12 cellular contexts compared by ENCODE assay signal in the genomic region with DNA sequence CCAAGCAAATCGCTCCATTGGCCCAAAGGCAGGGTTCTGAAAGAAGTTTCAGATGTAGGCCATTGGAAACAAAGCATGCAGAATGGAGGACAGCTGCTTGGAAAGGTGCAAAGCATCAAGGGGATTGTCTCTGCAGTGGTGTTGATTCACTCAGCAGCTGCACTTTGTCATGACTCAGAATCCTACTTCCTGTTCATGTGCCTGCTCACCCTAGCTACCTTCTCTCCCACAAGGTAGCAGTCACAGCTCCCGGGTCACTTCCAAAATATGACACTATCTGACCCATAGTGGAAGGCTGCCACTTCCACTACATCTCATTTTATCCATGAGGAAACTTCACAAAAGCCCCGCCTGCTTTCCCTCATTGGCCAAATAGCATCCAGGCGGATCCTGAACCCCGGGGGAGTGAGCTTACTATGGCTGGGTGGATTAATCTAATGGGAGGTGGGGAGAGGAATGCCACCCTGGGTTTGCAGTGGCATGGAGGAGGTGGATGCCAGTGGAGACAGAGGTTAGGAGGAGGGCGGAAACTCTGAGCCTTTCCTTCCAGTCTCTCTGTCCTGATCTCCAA.
DNase-seq lines count a peak whose midpoint lies in the region; ATAC-seq, FAIRE-seq and TF ChIP-seq lines count a peak whose summit lies in the region.
"Had no signal": no experiment of that assay in that cellular context is flagged by ENCODE, and none has a peak within 500 bp of the region (broad histone marks: within the 10 kb centered on the region; RNA-seq: fewer than 3 reads in every experiment).

No MANE protein-coding gene starts in this region.

- H2AFZ ChIP-seq in IMR-90 (replicated peaks; ENCODE audit: low read length, poor library complexity) (peak overlapping the region; percentile 8), K562 (ENCODE audit: low read depth, low read length) (no peak overlapping the region)

- no peaks in the 10 kb centered on the region for H3K36me3 ChIP-seq in IMR-90 (ENCODE audit: control insufficient read depth, insufficient read depth, low read length)
- no peaks in the 10 kb centered on the region for H3K36me3 ChIP-seq in K562 (ENCODE audit: control insufficient read depth, insufficient read depth, low read length)
- H3K36me3 ChIP-seq in left lung = no peaks in the 10 kb centered on the region
- H3K36me3 ChIP-seq: WERI-Rb-1 had no signal

- no peak overlapping the region for H2AK5ac ChIP-seq in IMR-90 (ENCODE audit: low read depth, low read length)

- H2BK5ac ChIP-seq in IMR-90 (ENCODE audit: low read depth, low read length, poor library complexity, severe bottlenecking) = no peak overlapping the region

- no peak overlapping the region for H4K8ac ChIP-seq in IMR-90 (ENCODE audit: low read depth in 2 of 2, low read length in 2 of 2)

- POLR2A ChIA-PET in IMR-90 (lab: Charles Lee; ENCODE audit: unreplicated experiment) (no interaction called here), K562 (lab: Yijun Ruan, JAX) (interaction anchor here (0.6 to 0.9 kb wide), 2 partner anchors 10 to 32 kb away, joined by 3 to 5 read pairs; no protein-coding TSS in a partner anchor)

- DNase-seq in DMS53 (lab: John Stamatoyannopoulos, UW) (peak; percentile 92), IMR-90 (no peak), K562 (ENCODE audit: extremely low read depth in 1 of 4, low spot score in 3 of 4) (peak in 1 of 4 experiments; percentile 15), KBM-7 (no peak), left lung (no peak)
- DNase-seq: DMS 273 treated with DMSO at 0.1 percent for 48 hours, NCI-H446, WERI-Rb-1 had no signal

- H3K4me1 ChIP-seq in IMR-90 (ENCODE audit: control insufficient read depth, insufficient read depth, low read length) = no peaks in the 10 kb centered on the region
- H3K4me1 ChIP-seq in K562 (replicated peaks in 1 of 2; ENCODE audit: control insufficient read depth in 2 of 2, insufficient read depth in 2 of 2, low read length in 2 of 2) = peaks cover 1 to 3% of the 10 kb centered on the region in 2 experiments; a peak in 4 of 5 replicates
- H3K4me1 ChIP-seq in left lung = no peaks in the 10 kb centered on the region

- ATAC-seq in GM21390 (IDR thresholded peaks at IDR 0.05; ENCODE audit: unreplicated experiment) (peak; percentile 65), IMR-90 (ENCODE audit: low read depth) (no peak), K562 (peak; percentile 67), HG02938 (IDR thresholded peaks at IDR 0.05; ENCODE audit: unreplicated experiment) (no peak), left lung (no peak), HG02588 (IDR thresholded peaks at IDR 0.05; ENCODE audit: unreplicated experiment) (no peak)

- H3K27me3 ChIP-seq in IMR-90 (ENCODE audit: control insufficient read depth, insufficient read depth, low read length) (peaks cover 13% of the 10 kb centered on the region), K562 (ENCODE audit: control insufficient read depth in 2 of 2, insufficient read depth in 2 of 2, low read length in 2 of 2) (peaks cover 9 to 29% of the 10 kb centered on the region in 2 experiments; a peak in 3 of 5 replicates), left lung (peaks cover 9 to 41% of the 10 kb centered on the region in 2 donors)

- H4K5ac ChIP-seq in IMR-90 (ENCODE audit: low read depth, low read length) = no peak overlapping the region

- H3K18ac ChIP-seq in IMR-90 (ENCODE audit: low read depth, low read length) = no peak overlapping the region

- H3K4ac ChIP-seq in IMR-90 (ENCODE audit: low read depth, low read length) = no peak overlapping the region

- in situ Hi-C loops in IMR-90 (cut with MboI; ENCODE audit: low sequenced_read_pairs) (no loop called here), K562 (cut with MboI) (no loop called here), KBM-7 (cut with MboI; ENCODE audit: low pct_unique_long_range_greater_than_20kb, low sequenced_read_pairs) (no loop called here)

- H3K4me3 ChIP-seq in IMR-90 (ENCODE audit: insufficient read depth, low read depth, low read length) (no peak overlapping the region), K562 (no peak overlapping the region), left lung (no peak overlapping the region)
- H3K4me3 ChIP-seq: lung had no signal

- no peak overlapping the region for H3K56ac ChIP-seq in IMR-90 (ENCODE audit: extremely low read depth, insufficient read depth, low read length)

- H3K4me2 ChIP-seq in IMR-90 (ENCODE audit: low read depth, low read length) = no peak overlapping the region
- H3K4me2 ChIP-seq in K562 (ENCODE audit: insufficient read depth, low read length) = no peak overlapping the region

- H3K27ac ChIP-seq in IMR-90 (ENCODE audit: insufficient read depth, low read length) (no peak overlapping the region), K562 (ENCODE audit: extremely low read depth, low read depth, low read length) (no peak overlapping the region), left lung (no peak overlapping the region)
- H3K27ac ChIP-seq: WERI-Rb-1 had no signal

- no peak overlapping the region for H2BK15ac ChIP-seq in IMR-90 (ENCODE audit: low read depth, low read length)

- H3K79me2 ChIP-seq in K562 (ENCODE audit: control insufficient read depth, insufficient read depth, low read length) = no peaks in the 10 kb centered on the region

- no peaks in the 10 kb centered on the region for H4K20me1 ChIP-seq in IMR-90 (ENCODE audit: insufficient read depth, low read length)
- no peaks in the 10 kb centered on the region for H4K20me1 ChIP-seq in K562 (replicated peaks; ENCODE audit: control insufficient read depth, insufficient read depth, low read length)

- no peak overlapping the region for H2BK20ac ChIP-seq in IMR-90 (ENCODE audit: low read depth, low read length)

- no peak for FAIRE-seq in K562 (lab: Jason Lieb, UNC)

- no peaks in the 10 kb centered on the region for H3K79me1 ChIP-seq in IMR-90 (ENCODE audit: low read depth in 1 of 2, low read length in 2 of 2)

- dilution Hi-C loops in IMR-90 (cut with HindIII; ENCODE audit: low sequenced_read_pairs, unreplicated experiment) = no loop called here

- H3K9me1 ChIP-seq in IMR-90 (ENCODE audit: insufficient read depth, low read length) (no peaks in the 10 kb centered on the region), K562 (ENCODE audit: control insufficient read depth, insufficient read depth, low read length) (no peaks in the 10 kb centered on the region)

- no peak overlapping the region for H4K91ac ChIP-seq in IMR-90 (ENCODE audit: insufficient read depth, low read depth, low read length)

- CTCF ChIA-PET in IMR-90 (lab: Yijun Ruan, JAX) = no interaction called here
- CTCF ChIA-PET in K562 (lab: Yijun Ruan, JAX; ENCODE audit: low intra/inter-chr PET ratio) = interaction anchor here (0.7 kb wide), 1 partner anchor 417 kb away, joined by 3 read pairs; no protein-coding TSS in a partner anchor

- no peak for TF ChIP-seq EP300 in K562 (IDR thresholded peaks at IDR 0.05; ENCODE audit: low read length)

- H3K9ac ChIP-seq in IMR-90 (ENCODE audit: low read depth, low read length) (no peak overlapping the region), K562 (ENCODE audit: insufficient read depth in 1 of 2, low read depth in 2 of 2, low read length in 2 of 2) (no peak overlapping the region)

- H2AK9ac ChIP-seq in IMR-90 (replicated peaks; ENCODE audit: low read depth, low read length, poor library complexity) = peak overlapping the region; percentile 52

- no peak overlapping the region for H3K23ac ChIP-seq in IMR-90 (ENCODE audit: low read depth, low read length)

- H2BK120ac ChIP-seq in IMR-90 (ENCODE audit: low read depth, low read length) = no peak overlapping the region

- no peak for TF ChIP-seq CTCF in IMR-90 (conservative IDR thresholded peaks at IDR 0.05; ENCODE audit: low read depth, low read length)
- no peak for TF ChIP-seq CTCF in K562 (IDR thresholded peaks at IDR 0.05 in 2 of 3, conservative IDR thresholded peaks at IDR 0.05 in 1 of 3; ENCODE audit: insufficient read depth in 2 of 3, low read depth in 1 of 3, low read length in 3 of 3)
- TF ChIP-seq CTCF in left lung (IDR thresholded peaks at IDR 0.05) = no peak

- TF ChIP-seq RAD21 in IMR-90 (IDR thresholded peaks at IDR 0.05; ENCODE audit: low read length) (no peak), K562 (CRISPR knock-in tag; conservative IDR thresholded peaks at IDR 0.05 in 1 of 2, IDR thresholded peaks at IDR 0.05 in 1 of 2) (peak in 1 of 2 experiments; percentile 3; a peak in 1 of 4 replicates)

- H3K9me3 ChIP-seq in IMR-90 (ENCODE audit: control insufficient read depth, insufficient read depth, low read length) = no peaks in the 10 kb centered on the region
- H3K9me3 ChIP-seq in K562 (replicated peaks; ENCODE audit: control insufficient read depth, insufficient read depth, low read depth, low read length) = no peaks in the 10 kb centered on the region
- no peaks in the 10 kb centered on the region for H3K9me3 ChIP-seq in left lung

- H3K14ac ChIP-seq in IMR-90 (replicated peaks; ENCODE audit: low read depth, low read length) = no peak overlapping the region

- BruUV-seq in IMR-90 (replicated peaks; lab: Mats Ljungman, UMichigan) = no TSS peak
- no TSS peak for BruUV-seq in K562 (replicated peaks; lab: Mats Ljungman, UMichigan)

- no peak for TF ChIP-seq POLR2A in IMR-90 (IDR thresholded peaks at IDR 0.05; ENCODE audit: low read depth, low read length)
- TF ChIP-seq POLR2A in K562 (conservative IDR thresholded peaks at IDR 0.05) = no peak

- WGBS in IMR-90 (ENCODE audit: extremely low coverage in 2 of 2, insufficient read length in 1 of 2), 2 experiments = no CpG with 5 or more reads among the region's 6 CpGs
- WGBS in K562 (ENCODE audit: insufficient coverage, low coverage, missing lambda C conversion rate) = 15% methylated on average over 6 of the region's 6 CpGs

- intact Hi-C loops in IMR-90 (cut with micrococcal nuclease) (no loop called here), K562 (cut with micrococcal nuclease) (no loop called here), left lung (cut with DNase I) (no loop called here)

TF ChIP-seq in IMR-90, 13 proteins besides CTCF, POLR2A, EP300 and RAD21:
- TF ChIP-seq MAZ (IDR thresholded peaks at IDR 0.05; ENCODE audit: borderline replicate concordance, low read depth, low read length) = no peak
- TF ChIP-seq CHD1 (IDR thresholded peaks at IDR 0.05; ENCODE audit: low read depth, low read length) = no peak
- no peak for TF ChIP-seq MAFK (IDR thresholded peaks at IDR 0.05; ENCODE audit: low read depth, low read length)
- no peak for TF ChIP-seq RFX5 (IDR thresholded peaks at IDR 0.05; ENCODE audit: low read depth, low read length)

TF ChIP-seq in K562, 482 proteins besides CTCF, POLR2A, EP300 and RAD21 (continues in another document):
- TF ChIP-seq ZNF280A (IDR thresholded peaks at IDR 0.05; ENCODE audit: low read depth, partially characterized antibody) (no peak), MEIS2 (IDR thresholded peaks at IDR 0.05; ENCODE audit: partially characterized antibody) (no peak)

Comparison
In these comparisons a context has a peak if more than half of its experiments do, and no peak if none do; other contexts are left out.
1. ATAC-seq: peak in GM21390 (single experiment) and K562 (single experiment); none in IMR-90 (single experiment), HG02938 (single experiment), left lung (single experiment) and HG02588 (single experiment).